Comparison of ENCODE assay signal across 8 cellular contexts in genomic region chr6:15770347-15771143, GRCh38.
A peak's percentile ranks its signal among the peaks of the same experiment; 100 is the strongest.
DNase-seq lines count a peak whose midpoint lies in the region; ATAC-seq and TF ChIP-seq lines count a peak whose summit lies in the region.

No MANE protein-coding gene starts in this region.

- H3K4me3 Mint-ChIP-seq in activated T-cell treated with anti-CD3 and anti-CD28 coated beads, Interleukin-2, amount 50 U/mL, for 72 hours = peak overlapping the region; percentile 63 to 65
- no peak overlapping the region for H3K4me3 Mint-ChIP-seq in type B pancreatic cell

- peak; percentile 25 for DNase-seq in stimulated activated CD4-positive, alpha-beta T cell treated with anti-CD3 and anti-CD28 coated beads, Interleukin-1b, Interleukin-23, amount 100 ng/mL, for 48 hours
- no peak for DNase-seq in stimulated activated CD4-positive, alpha-beta T cell treated with anti-CD3 and anti-CD28 coated beads, Interleukin-12 subunit alpha, Interleukin-12 subunit beta, amount 100 ng/mL, for 4 hours
- peak; percentile 53 for DNase-seq in activated T-cell treated with anti-CD3 and anti-CD28 coated beads, Interleukin-2, amount 50 U/mL, for 72 hours
- DNase-seq in type B pancreatic cell (ENCODE audit: extremely low spot score, unreplicated experiment) (no peak), germinal center (ENCODE audit: low spot score) (no peak), midbrain (lab: John Stamatoyannopoulos, UW) (no peak), dorsolateral prefrontal cortex (no peak)

- intact Hi-C loops in dorsolateral prefrontal cortex (cut with DNase I) = no loop called here

- no peak overlapping the region for H3K4me3 ChIP-seq in dorsolateral prefrontal cortex

- TF ChIP-seq CTCF in type B pancreatic cell (conservative IDR thresholded peaks at IDR 0.05) (no peak), dorsolateral prefrontal cortex (IDR thresholded peaks at IDR 0.05 in 54 of 56, conservative IDR thresholded peaks at IDR 0.05 in 2 of 56; ENCODE audit: low read depth in 1 of 56, partially characterized antibody in 56 of 56) (no peak)

- peaks cover 56% of the 10 kb centered on the region for H3K4me1 Mint-ChIP-seq in activated T-cell treated with anti-CD3 and anti-CD28 coated beads, Interleukin-2, amount 50 U/mL, for 72 hours (ENCODE audit: low read depth)
- H3K4me1 Mint-ChIP-seq in type B pancreatic cell (ENCODE audit: unreplicated experiment) = no peaks in the 10 kb centered on the region

- peaks cover 0 to 4% (median 0%) of the 10 kb centered on the region in 45 donors for H3K27me3 ChIP-seq in dorsolateral prefrontal cortex

- peaks cover 2 to 3% of the 10 kb centered on the region in 2 donors for H3K9me3 Mint-ChIP-seq in activated T-cell treated with anti-CD3 and anti-CD28 coated beads, Interleukin-2, amount 50 U/mL, for 72 hours
- no peaks in the 10 kb centered on the region for H3K9me3 Mint-ChIP-seq in type B pancreatic cell

- H3K27ac ChIP-seq in dorsolateral prefrontal cortex = no peak overlapping the region

- peak; percentile 76 for ATAC-seq in HG03064 (IDR thresholded peaks at IDR 0.05; ENCODE audit: low read depth, unreplicated experiment)
- ATAC-seq in activated T-cell treated with anti-CD3 and anti-CD28 coated beads, Interleukin-2, amount 50 U/mL, for 72 hours (replicated peaks in 1 of 2) = peak; percentile 92

- peaks cover 5 to 6% of the 10 kb centered on the region in 2 donors for H3K36me3 Mint-ChIP-seq in activated T-cell treated with anti-CD3 and anti-CD28 coated beads, Interleukin-2, amount 50 U/mL, for 72 hours (ENCODE audit: insufficient read depth in 2 of 2)
- no peaks in the 10 kb centered on the region for H3K36me3 Mint-ChIP-seq in type B pancreatic cell

- no peaks in the 10 kb centered on the region for H3K27me3 Mint-ChIP-seq in activated T-cell treated with anti-CD3 and anti-CD28 coated beads, Interleukin-2, amount 50 U/mL, for 72 hours (ENCODE audit: low read depth)
- H3K27me3 Mint-ChIP-seq in type B pancreatic cell = peaks cover 3% of the 10 kb centered on the region

- H3K27ac Mint-ChIP-seq in activated T-cell treated with anti-CD3 and anti-CD28 coated beads, Interleukin-2, amount 50 U/mL, for 72 hours = peak overlapping the region; percentile 75
- H3K27ac Mint-ChIP-seq in type B pancreatic cell = peak overlapping the region; percentile 69

Comparison
In these comparisons a context has a peak if more than half of its experiments do, and no peak if none do; other contexts are left out.
1. DNase-seq: peak in stimulated activated CD4-positive, alpha-beta T cell treated with anti-CD3 and anti-CD28 coated beads, Interleukin-1b, Interleukin-23, amount 100 ng/mL, for 48 hours (single experiment) and activated T-cell treated with anti-CD3 and anti-CD28 coated beads, Interleukin-2, amount 50 U/mL, for 72 hours (2 of 2); none in stimulated activated CD4-positive, alpha-beta T cell treated with anti-CD3 and anti-CD28 coated beads, Interleukin-12 subunit alpha, Interleukin-12 subunit beta, amount 100 ng/mL, for 4 hours (single experiment), type B pancreatic cell (single experiment), germinal center (single experiment), midbrain (single experiment) and dorsolateral prefrontal cortex (0 of 10).